Comparison of ENCODE assay signal across 1 cellular context in genomic region chr13:42720116-42720857, GRCh38.
TF ChIP-seq lines count a peak whose summit lies in the region.

No MANE protein-coding gene starts in this region.

TF ChIP-seq in IMR-90, 13 proteins besides CTCF, POLR2A, EP300 and RAD21 (continued from another document):
- TF ChIP-seq MXI1 (IDR thresholded peaks at IDR 0.05; ENCODE audit: borderline replicate concordance, low read depth, low read length) (no peak), MAFK (IDR thresholded peaks at IDR 0.05; ENCODE audit: low read depth, low read length) (no peak; the same call in 1 of the 2 replicates)
